16 cellular contexts compared by ENCODE assay signal in the genomic region with DNA sequence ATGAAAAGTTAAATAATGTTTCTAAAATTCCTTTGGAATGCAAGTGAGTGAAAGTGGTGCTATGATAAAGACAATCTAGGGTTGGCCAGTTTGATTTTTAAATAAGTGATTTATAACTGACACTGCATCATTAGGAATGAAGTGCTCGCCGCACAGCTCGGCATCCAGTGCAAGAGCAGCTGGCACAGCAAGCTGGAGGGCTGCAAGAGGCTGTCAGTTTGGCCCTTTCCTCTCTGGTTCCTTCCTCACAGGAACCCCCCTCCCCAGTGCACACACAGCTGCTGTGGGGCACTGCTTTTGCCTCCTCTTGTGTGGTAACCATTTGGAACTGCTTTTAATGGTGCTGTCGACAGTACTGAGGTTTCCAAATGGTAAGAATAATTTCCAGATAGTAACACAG. TPM values are rescaled to one million over a fixed set of nuclear protein-coding genes. Genes with fewer than 3 reads are reported as not detected.
DNase-seq lines count a peak whose midpoint lies in the region; ATAC-seq, FAIRE-seq and TF ChIP-seq lines count a peak whose summit lies in the region.
"Had no signal": no experiment of that assay in that cellular context is flagged by ENCODE, and none has a peak within 500 bp of the region (broad histone marks: within the 10 kb centered on the region; RNA-seq: fewer than 3 reads in every experiment).

No MANE protein-coding gene starts in this region.

- H3K27me3 ChIP-seq in endothelial cell of umbilical vein (ENCODE audit: control insufficient read depth in 2 of 2, insufficient read depth in 2 of 2, low read length in 2 of 2) (no peaks in the 10 kb centered on the region), thyroid gland (no peaks in the 10 kb centered on the region)
- H3K27me3 ChIP-seq: uterus had no signal

- H3K4me1 ChIP-seq in endothelial cell of umbilical vein (ENCODE audit: control insufficient read depth, extremely low read depth, insufficient read depth, low read length) (peaks cover 27% of the 10 kb centered on the region), thyroid gland (peaks cover 32 to 44% of the 10 kb centered on the region in 2 donors)
- H3K4me1 ChIP-seq: uterus had no signal

- H3K9me1 ChIP-seq in endothelial cell of umbilical vein (replicated peaks; ENCODE audit: control insufficient read depth, extremely low read depth, insufficient read depth, low read length): no peaks in the 10 kb centered on the region

- H3K36me3 ChIP-seq in endothelial cell of umbilical vein (ENCODE audit: control insufficient read depth in 2 of 2, extremely low read depth in 1 of 2, insufficient read depth in 2 of 2, low read length in 2 of 2) (no peaks in the 10 kb centered on the region), thyroid gland (no peaks in the 10 kb centered on the region)
- H3K36me3 ChIP-seq: uterus had no signal

- dilution Hi-C loops in endothelial cell of umbilical vein (cut with MboI; ENCODE audit: extremely low pct_ligation_motif_present, low sequenced_read_pairs): no loop called here

- H4K20me1 ChIP-seq in endothelial cell of umbilical vein (replicated peaks; ENCODE audit: control insufficient read depth, extremely low read depth, insufficient read depth, low read length): no peaks in the 10 kb centered on the region

- TF ChIP-seq POLR2A in endothelial cell of umbilical vein (IDR thresholded peaks at IDR 0.05; ENCODE audit: low read depth, low read length) (no peak), thyroid gland (IDR thresholded peaks at IDR 0.05) (no peak)

- no peaks in the 10 kb centered on the region for H3K9me3 Mint-ChIP-seq in activated T-cell treated with anti-CD3 and anti-CD28 coated beads, Interleukin-2, amount 50 U/mL, for 24 hours
- H3K9me3 Mint-ChIP-seq in activated T-cell treated with anti-CD3 and anti-CD28 coated beads, Interleukin-2, amount 50 U/mL, for 4 hours: no peaks in the 10 kb centered on the region
- H3K9me3 Mint-ChIP-seq: activated CD8-positive, alpha-beta T cell treated with anti-CD3 and anti-CD28 coated beads for 36 hours; naive thymus-derived CD8-positive, alpha-beta T cell; T-helper 2 cell treated with Interferon-gamma antibody and Interleukin-4, amounts not matched to agents 5 μg/mL and 100 μg/mL, for 36 hours had no signal

- H3K27ac ChIP-seq in endothelial cell of umbilical vein (ENCODE audit: insufficient read depth, low read depth, low read length): no peak overlapping the region
- H3K27ac ChIP-seq in thyroid gland: peak overlapping the region; percentile 52 to 86 (median 75)

- H3K4me2 ChIP-seq in endothelial cell of umbilical vein (ENCODE audit: insufficient read depth, low read length): no peak overlapping the region

- DNase-seq in activated T-cell treated with anti-CD3 and anti-CD28 coated beads, Interleukin-2, amount 50 U/mL, for 24 hours: no peak
- no peak for DNase-seq in activated T-cell treated with anti-CD3 and anti-CD28 coated beads, Interleukin-2, amount 50 U/mL, for 4 hours
- DNase-seq in NCI-H510A treated with DMSO at 0.1 percent for 48 hours (lab: John Stamatoyannopoulos, UW): peak; percentile 39
- peak; percentile 33 for DNase-seq in endothelial cell of umbilical vein (ENCODE audit: low read depth, low spot score)
- DNase-seq in thyroid gland: no peak
- DNase-seq in AG08395 (ENCODE audit: low spot score): no peak
- no peak for DNase-seq in AG20443 (ENCODE audit: low spot score)
- DNase-seq in stimulated activated CD4-positive, alpha-beta T cell treated with anti-CD3 and anti-CD28 coated beads, Interleukin-12 subunit alpha, Interleukin-12 subunit beta, amount 100 ng/mL, for 4 hours: no peak
- DNase-seq: activated CD8-positive, alpha-beta T cell treated with anti-CD3 and anti-CD28 coated beads for 36 hours; kidney; naive thymus-derived CD8-positive, alpha-beta T cell; uterus had no signal

- no peaks in the 10 kb centered on the region for H3K36me3 Mint-ChIP-seq in activated T-cell treated with anti-CD3 and anti-CD28 coated beads, Interleukin-2, amount 50 U/mL, for 24 hours (ENCODE audit: low read depth)
- no peaks in the 10 kb centered on the region for H3K36me3 Mint-ChIP-seq in activated T-cell treated with anti-CD3 and anti-CD28 coated beads, Interleukin-2, amount 50 U/mL, for 4 hours (ENCODE audit: insufficient read depth)
- H3K36me3 Mint-ChIP-seq: activated naive CD8-positive, alpha-beta T cell; naive thymus-derived CD8-positive, alpha-beta T cell had no signal

- TF ChIP-seq CTCF in endothelial cell of umbilical vein (IDR thresholded peaks at IDR 0.05; ENCODE audit: extremely low read depth in 1 of 2, insufficient read depth in 1 of 2, low read depth in 1 of 2, low read length in 2 of 2) (no peak), thyroid gland (IDR thresholded peaks at IDR 0.05) (no peak)

- no peak overlapping the region for H3K4me3 Mint-ChIP-seq in activated T-cell treated with anti-CD3 and anti-CD28 coated beads, Interleukin-2, amount 50 U/mL, for 24 hours
- no peak overlapping the region for H3K4me3 Mint-ChIP-seq in activated T-cell treated with anti-CD3 and anti-CD28 coated beads, Interleukin-2, amount 50 U/mL, for 4 hours
- H3K4me3 Mint-ChIP-seq: activated CD8-positive, alpha-beta T cell treated with anti-CD3 and anti-CD28 coated beads for 36 hours; activated naive CD8-positive, alpha-beta T cell had no signal

- peaks cover 13% of the 10 kb centered on the region for H3K27me3 Mint-ChIP-seq in activated T-cell treated with anti-CD3 and anti-CD28 coated beads, Interleukin-2, amount 50 U/mL, for 24 hours
- H3K27me3 Mint-ChIP-seq in activated T-cell treated with anti-CD3 and anti-CD28 coated beads, Interleukin-2, amount 50 U/mL, for 4 hours (ENCODE audit: low read depth): peaks cover 2% of the 10 kb centered on the region
- H3K27me3 Mint-ChIP-seq: activated naive CD8-positive, alpha-beta T cell; naive thymus-derived CD8-positive, alpha-beta T cell had no signal

- no peak for ATAC-seq in activated T-cell treated with anti-CD3 and anti-CD28 coated beads, Interleukin-2, amount 50 U/mL, for 4 hours
- ATAC-seq: activated CD8-positive, alpha-beta T cell treated with anti-CD3 and anti-CD28 coated beads for 36 hours; naive thymus-derived CD8-positive, alpha-beta T cell had no signal

- BruUV-seq in endothelial cell of umbilical vein (replicated peaks; lab: Mats Ljungman, UMichigan): no TSS peak

- H3K4me3 ChIP-seq in endothelial cell of umbilical vein (replicated peaks in 1 of 3; ENCODE audit: insufficient read depth in 1 of 3, low read depth in 1 of 3, low read length in 3 of 3): no peak overlapping the region
- no peak overlapping the region for H3K4me3 ChIP-seq in thyroid gland (replicated peaks in 1 of 3)
- H3K4me3 ChIP-seq: uterus had no signal

- peak; percentile 4 for FAIRE-seq in endothelial cell of umbilical vein (lab: Jason Lieb, UNC)
- FAIRE-seq: colon, frontal cortex, kidney had no signal

- H3K9me3 ChIP-seq in endothelial cell of umbilical vein (replicated peaks; ENCODE audit: control insufficient read depth, insufficient read depth, low read length) (no peaks in the 10 kb centered on the region), thyroid gland (no peaks in the 10 kb centered on the region)
- H3K9me3 ChIP-seq: uterus had no signal

- H3K79me2 ChIP-seq in endothelial cell of umbilical vein (ENCODE audit: control insufficient read depth, insufficient read depth, low read length): no peaks in the 10 kb centered on the region

- H3K27ac Mint-ChIP-seq in activated T-cell treated with anti-CD3 and anti-CD28 coated beads, Interleukin-2, amount 50 U/mL, for 24 hours: peak overlapping the region; percentile 96
- H3K27ac Mint-ChIP-seq: naive thymus-derived CD8-positive, alpha-beta T cell had no signal

- WGBS in thyroid gland, 2 donors: 72 to 75% methylated on average over 4 of the region's 4 CpGs

- POLR2A ChIA-PET in endothelial cell of umbilical vein (lab: Charles Lee): no interaction called here

- CTCF ChIA-PET in endothelial cell of umbilical vein (lab: Charles Lee): interaction anchor here (1.2 to 3.3 kb wide), 7 partner anchors 10 to 153 kb away, joined by 3 to 18 read pairs (median 12); partner anchors contain the start of gene BCAR3

- no peaks in the 10 kb centered on the region for H3K4me1 Mint-ChIP-seq in activated T-cell treated with anti-CD3 and anti-CD28 coated beads, Interleukin-2, amount 50 U/mL, for 24 hours (ENCODE audit: low read depth)
- peaks cover 14% of the 10 kb centered on the region for H3K4me1 Mint-ChIP-seq in activated T-cell treated with anti-CD3 and anti-CD28 coated beads, Interleukin-2, amount 50 U/mL, for 4 hours (ENCODE audit: low read depth)

- intact Hi-C loops in endothelial cell of umbilical vein (cut with micrococcal nuclease) (loop anchor here (2.0 to 5.0 kb wide), 2 partner anchors 87 to 110 kb away; no protein-coding TSS in a partner anchor), thyroid gland (cut with DNase I) (no loop called here)

- H3K9ac ChIP-seq in endothelial cell of umbilical vein (replicated peaks; ENCODE audit: extremely low read depth, insufficient read depth, low read length): no peak overlapping the region

- peak overlapping the region; percentile 7 for H2AFZ ChIP-seq in endothelial cell of umbilical vein (ENCODE audit: low read depth, low read length)

TF ChIP-seq in endothelial cell of umbilical vein, 7 proteins besides CTCF, POLR2A, EP300 and RAD21 (continues in another document):
- TF ChIP-seq JUN (IDR thresholded peaks at IDR 0.05; ENCODE audit: borderline replicate concordance, insufficient read depth, insufficient read length, low read depth) (no peak), POLR2AphosphoS5 (IDR thresholded peaks at IDR 0.05; ENCODE audit: insufficient read depth, low read depth, low read length) (no peak), MAX (IDR thresholded peaks at IDR 0.05; ENCODE audit: insufficient read depth, insufficient read length) (no peak), GATA2 (IDR thresholded peaks at IDR 0.05; ENCODE audit: insufficient read depth, insufficient read length, low read depth, low read length) (no peak), MYC (IDR thresholded peaks at IDR 0.05; ENCODE audit: low read depth, low read length) (no peak), FOS (IDR thresholded peaks at IDR 0.05; ENCODE audit: borderline replicate concordance, insufficient read depth, low read length) (no peak)

RNA-seq across cellular contexts. Expression of gene BCAR3, which starts 10.4 kb away (rescaled TPM):
- total RNA-seq in activated T-cell treated with anti-CD3 and anti-CD28 coated beads, Interleukin-2, amount 50 U/mL, for 4 hours: 1 to 10 TPM in 2 of 3 donors, under 1 TPM in 1; 0.53 to 1.7 (median 1.2) TPM
- total RNA-seq in endothelial cell of umbilical vein: 31.2 and 32.9 TPM in 2 replicates
- polyA plus RNA-seq in endothelial cell of umbilical vein: 15.6 and 17.5 TPM in 2 replicates
- 25.3 and 26.5 TPM in 2 replicates for polyA plus RNA-seq in endothelial cell of umbilical vein (2011; cell fraction: cytosol; rRNA removed)
- 36.3 and 37.1 TPM in 2 replicates for polyA plus RNA-seq in endothelial cell of umbilical vein (2011; cell fraction: nucleus; rRNA removed)
- 32.6 and 38.1 TPM in 2 replicates for polyA plus RNA-seq in endothelial cell of umbilical vein (2012)
- polyA minus RNA-seq in endothelial cell of umbilical vein: 18.1 and 19.7 TPM in 2 replicates
- polyA minus RNA-seq in endothelial cell of umbilical vein (2011; cell fraction: cytosol; rRNA and poly(A)+ RNA removed): 69.6 TPM
- 30.1 and 38.1 TPM in 2 replicates for polyA minus RNA-seq in endothelial cell of umbilical vein (2011; cell fraction: nucleus; rRNA and poly(A)+ RNA removed)
- total RNA-seq in thyroid gland: 10 to 100 TPM; 29.6 to 46.7 (median 37.0) TPM

Comparison
In these comparisons a context has a peak if more than half of its experiments do, and no peak if none do; other contexts are left out.
1. DNase-seq: peak in NCI-H510A treated with DMSO at 0.1 percent for 48 hours (single experiment) and endothelial cell of umbilical vein (single experiment); none in activated T-cell treated with anti-CD3 and anti-CD28 coated beads, Interleukin-2, amount 50 U/mL, for 24 hours (single experiment), activated T-cell treated with anti-CD3 and anti-CD28 coated beads, Interleukin-2, amount 50 U/mL, for 4 hours (single experiment), thyroid gland (0 of 2), AG08395 (single experiment), AG20443 (single experiment) and stimulated activated CD4-positive, alpha-beta T cell treated with anti-CD3 and anti-CD28 coated beads, Interleukin-12 subunit alpha, Interleukin-12 subunit beta, amount 100 ng/mL, for 4 hours (single experiment).
2. RNA of gene BCAR3, which starts 10.4 kb away (total RNA-seq): 29.6 to 46.7 TPM in thyroid gland and 31.2 to 32.9 TPM in endothelial cell of umbilical vein; 0.53 to 1.7 TPM in activated T-cell treated with anti-CD3 and anti-CD28 coated beads, Interleukin-2, amount 50 U/mL, for 4 hours; every median in the first group is over 10 times any median in the second.